In genomic region chr4:169102011-169102410, GRCh38 we compare ENCODE assay signal across 23 cellular contexts.
DNase-seq lines count a peak whose midpoint lies in the region; TF ChIP-seq lines count a peak whose summit lies in the region.
"Had no signal": no experiment of that assay in that cellular context is flagged by ENCODE, and none has a peak within 500 bp of the region (broad histone marks: within the 10 kb centered on the region; RNA-seq: fewer than 3 reads in every experiment).

No MANE protein-coding gene starts in this region.

- POLR2A ChIA-PET in Caco-2 (lab: Charles Lee) = no interaction called here

- TF ChIP-seq CTCF in neural progenitor cell (IDR thresholded peaks at IDR 0.05) (no peak), Caco-2 (IDR thresholded peaks at IDR 0.05; ENCODE audit: insufficient read depth in 1 of 2, low read depth in 1 of 2, low read length in 1 of 2, severe bottlenecking in 1 of 2, unreplicated experiment in 1 of 2) (no peak)

- H3K9me3 ChIP-seq in neural progenitor cell (ENCODE audit: low read depth) (no peaks in the 10 kb centered on the region), Caco-2 (no peaks in the 10 kb centered on the region)
- H3K9me3 ChIP-seq: psoas muscle, spleen had no signal

- intact Hi-C loops in Caco-2 (cut with micrococcal nuclease; ENCODE audit: unreplicated experiment) = no loop called here

- H3K4me3 ChIP-seq in neural progenitor cell (no peak overlapping the region), Caco-2 (ENCODE audit: low read depth, low read length) (no peak overlapping the region)
- H3K4me3 ChIP-seq: psoas muscle, spleen had no signal

- H3K4me3 Mint-ChIP-seq in neural progenitor cell (no peak overlapping the region), Caco-2 (ENCODE audit: unreplicated experiment) (no peak overlapping the region)
- H3K4me3 Mint-ChIP-seq: CD8-positive, alpha-beta T cell; effector memory CD8-positive, alpha-beta T cell; natural killer cell; T-cell had no signal

- H3K36me3 Mint-ChIP-seq in neural progenitor cell = peaks cover 25% of the 10 kb centered on the region
- H3K36me3 Mint-ChIP-seq in Caco-2 (ENCODE audit: insufficient read depth, unreplicated experiment) = peaks cover 78% of the 10 kb centered on the region
- H3K36me3 Mint-ChIP-seq: CD8-positive, alpha-beta T cell; natural killer cell; T-cell had no signal

- BruUV-seq in Caco-2 (replicated peaks; lab: Mats Ljungman, UMichigan) = no TSS peak

- H3K4me1 ChIP-seq in neural progenitor cell = peaks cover 49% of the 10 kb centered on the region
- H3K4me1 ChIP-seq in Caco-2 = no peaks in the 10 kb centered on the region

- H3K9me3 Mint-ChIP-seq in neural progenitor cell (no peaks in the 10 kb centered on the region), Caco-2 (ENCODE audit: unreplicated experiment) (no peaks in the 10 kb centered on the region)
- H3K9me3 Mint-ChIP-seq: CD8-positive, alpha-beta T cell; effector memory CD8-positive, alpha-beta T cell; natural killer cell; T-cell had no signal

- H3K9ac ChIP-seq in neural progenitor cell = no peak overlapping the region

- H3K27me3 ChIP-seq in neural progenitor cell (no peaks in the 10 kb centered on the region), Caco-2 (replicated peaks; ENCODE audit: control insufficient read depth, insufficient read depth, low read length) (no peaks in the 10 kb centered on the region)
- H3K27me3 ChIP-seq: spleen had no signal

- H4K20me1 ChIP-seq in neural progenitor cell (ENCODE audit: low read depth) = peaks cover 9% of the 10 kb centered on the region

- no peak overlapping the region for H3K27ac ChIP-seq in neural progenitor cell
- H3K27ac ChIP-seq: psoas muscle, spleen had no signal

- no peak overlapping the region for H2AFZ ChIP-seq in neural progenitor cell (replicated peaks)

- H3F3A ChIP-seq in neural progenitor cell (ENCODE audit: low read depth) = peaks cover 28% of the 10 kb centered on the region

- H3K27ac Mint-ChIP-seq in neural progenitor cell (peak overlapping the region; percentile 6), Caco-2 (ENCODE audit: unreplicated experiment) (no peak overlapping the region)
- H3K27ac Mint-ChIP-seq: CD8-positive, alpha-beta T cell; effector memory CD8-positive, alpha-beta T cell; natural killer cell; T-cell had no signal

- peaks cover 40% of the 10 kb centered on the region for H3K4me1 Mint-ChIP-seq in neural progenitor cell
- peaks cover 22% of the 10 kb centered on the region for H3K4me1 Mint-ChIP-seq in Caco-2 (ENCODE audit: low read depth, unreplicated experiment)
- H3K4me1 Mint-ChIP-seq: natural killer cell had no signal

- H3K79me2 ChIP-seq in neural progenitor cell (ENCODE audit: low read depth) = no peaks in the 10 kb centered on the region

- DNase-seq in GM03348 (ENCODE audit: low spot score) = peak; percentile 26
- peak; percentile 9 to 54 for DNase-seq in NCI-H446 (lab: John Stamatoyannopoulos, UW)
- DNase-seq in cerebellum (ENCODE audit: low spot score) = peak; percentile 6
- DNase-seq in neural progenitor cell (ENCODE audit: low spot score) = no peak
- DNase-seq in germinal center (ENCODE audit: low spot score) = no peak
- DNase-seq in GDM1 (lab: John Stamatoyannopoulos, UW) = no peak
- DNase-seq in Caco-2 = no peak
- no peak for DNase-seq in activated CD4-positive, alpha-beta T cell treated with anti-CD3 and anti-CD28 coated beads for 1 hour
- DNase-seq: activated CD4-positive, alpha-beta T cell treated with anti-CD3 and anti-CD28 coated beads, Interleukin-2, amount 50 U/mL, for 48 hours; activated gamma-delta T cell treated with Interleukin-2 at 50 U/mL for 16 hours; amygdala; CD8-positive, alpha-beta T cell; DMS79; effector memory CD8-positive, alpha-beta T cell; kidney glomerular epithelial cell; natural killer cell; NCI-H1048; NCI-H2081; NCI-H510A treated with DMSO at 0.1 percent for 48 hours; psoas muscle; spleen; substantia nigra; T-cell had no signal

- CTCF ChIA-PET in Caco-2 (lab: Charles Lee) = no interaction called here

- H3K4me2 ChIP-seq in neural progenitor cell = peak overlapping the region; percentile 11

- H3K27me3 Mint-ChIP-seq in neural progenitor cell (ENCODE audit: insufficient read depth, low read depth) (no peaks in the 10 kb centered on the region), Caco-2 (ENCODE audit: insufficient read depth, unreplicated experiment) (no peaks in the 10 kb centered on the region)

- peaks cover 10% of the 10 kb centered on the region for H3K36me3 ChIP-seq in neural progenitor cell
- peaks cover 2% of the 10 kb centered on the region for H3K36me3 ChIP-seq in Caco-2 (ENCODE audit: control insufficient read depth, insufficient read depth, low read length)

Comparison
In these comparisons a context has a peak if more than half of its experiments do, and no peak if none do; other contexts are left out.
1. DNase-seq: peak in GM03348 (single experiment), NCI-H446 (2 of 2) and cerebellum (single experiment); none in neural progenitor cell (single experiment), germinal center (single experiment), GDM1 (single experiment), Caco-2 (0 of 2) and activated CD4-positive, alpha-beta T cell treated with anti-CD3 and anti-CD28 coated beads for 1 hour (single experiment).